30 cellular contexts compared by ENCODE assay signal in the genomic region with DNA sequence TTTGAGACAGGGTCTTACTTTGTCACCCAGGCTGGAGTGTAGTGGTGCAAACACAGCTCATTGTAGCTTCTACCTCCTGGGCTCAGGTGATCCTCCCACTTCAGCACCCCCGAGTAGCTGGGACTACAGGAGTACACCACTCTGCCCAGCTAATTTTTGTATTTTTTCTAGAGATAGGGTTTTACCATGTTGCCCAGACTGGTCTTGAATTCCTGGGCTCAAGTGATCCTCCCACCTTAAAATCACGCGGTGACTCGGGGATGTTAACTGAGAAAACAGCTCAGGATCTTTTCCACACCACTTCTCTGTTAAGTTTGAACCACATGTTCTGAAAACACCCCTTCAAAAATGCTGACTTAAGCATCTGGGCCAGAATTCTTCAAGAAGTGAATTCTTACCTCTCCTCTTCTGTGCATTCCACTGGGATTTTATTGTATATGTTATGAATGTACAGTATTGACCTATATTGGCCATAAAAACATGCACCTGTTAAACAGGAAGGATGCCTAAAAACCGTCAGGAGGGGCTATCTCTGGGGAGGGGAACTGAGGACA.
"Had no signal": no experiment of that assay in that cellular context is flagged by ENCODE, and none has a peak within 500 bp of the region (broad histone marks: within the 10 kb centered on the region; RNA-seq: fewer than 3 reads in every experiment).

No MANE protein-coding gene starts in this region.

- H3K4me3 ChIP-seq: cardiac muscle cell, MG63, Peyer's patch, SJSA1 had no signal

- H3K27ac Mint-ChIP-seq: activated B cell treated with CpG ODN at 0.5 μM for 24 hours; activated CD4-positive, alpha-beta T cell treated with anti-CD3 and anti-CD28 coated beads, Interleukin-2, amount 10 ng/mL, durations not matched to agents 24 days and 14 days; activated naive CD4-positive, alpha-beta T cell treated with anti-CD3 and anti-CD28 coated beads, Interleukin-2, amount 10 ng/mL, durations not matched to agents 7 days and 5 days; activated naive CD8-positive, alpha-beta T cell treated with anti-CD3 and anti-CD28 coated beads for 36 hours; activated T-helper 2 cell treated with anti-CD3 and anti-CD28 coated beads, Interferon-gamma antibody, Interleukin-2, Interleukin-4, amounts not matched to agents 10 μg/mL and 5 μg/mL and 100 μg/mL, durations not matched to agents 14 hours and 24 hours and 36 hours; T-helper 1 cell treated with Interleukin-12 subunit alpha and Interleukin-12 subunit beta and Interleukin-4 antibody, amounts not matched to agents 30 μg/mL and 1 μg/mL, for 36 hours had no signal

- H3K27ac ChIP-seq: brain microvascular endothelial cell, cardiac muscle cell, KMS-11, Peyer's patch, RWPE1, SJSA1 had no signal

- H3K9me3 Mint-ChIP-seq: activated B cell treated with CpG ODN at 0.5 μM for 24 hours; activated CD4-positive, alpha-beta T cell treated with anti-CD3 and anti-CD28 coated beads, Interleukin-2, amount 10 ng/mL, durations not matched to agents 24 days and 14 days; activated naive CD4-positive, alpha-beta T cell treated with anti-CD3 and anti-CD28 coated beads, Interleukin-2, amount 10 ng/mL, durations not matched to agents 7 days and 5 days; activated naive CD8-positive, alpha-beta T cell treated with anti-CD3 and anti-CD28 coated beads for 36 hours; activated T-helper 2 cell treated with anti-CD3 and anti-CD28 coated beads, Interferon-gamma antibody, Interleukin-2, Interleukin-4, amounts not matched to agents 10 μg/mL and 5 μg/mL and 100 μg/mL, durations not matched to agents 14 hours and 24 hours and 36 hours; T-helper 1 cell treated with Interleukin-12 subunit alpha and Interleukin-12 subunit beta and Interleukin-4 antibody, amounts not matched to agents 30 μg/mL and 1 μg/mL, for 36 hours had no signal

- ATAC-seq: SK-N-SH treated with all-trans-retinoic acid at 6 μM for 48 hours had no signal

- H3K9me3 ChIP-seq: MG63, Peyer's patch, SJSA1 had no signal

- H3K27me3 ChIP-seq: brain microvascular endothelial cell, cardiac muscle cell, MG63, Peyer's patch, SJSA1 had no signal

- H3K4me2 ChIP-seq: KMS-11 had no signal

- H3K27me3 Mint-ChIP-seq: activated B cell treated with CpG ODN at 0.5 μM for 24 hours; activated CD4-positive, alpha-beta T cell treated with anti-CD3 and anti-CD28 coated beads, Interleukin-2, amount 10 ng/mL, durations not matched to agents 24 days and 14 days; activated naive CD4-positive, alpha-beta T cell treated with anti-CD3 and anti-CD28 coated beads, Interleukin-2, amount 10 ng/mL, durations not matched to agents 7 days and 5 days; activated naive CD8-positive, alpha-beta T cell treated with anti-CD3 and anti-CD28 coated beads for 36 hours had no signal

- H3K4me3 Mint-ChIP-seq: activated B cell treated with CpG ODN at 0.5 μM for 24 hours; activated CD4-positive, alpha-beta T cell treated with anti-CD3 and anti-CD28 coated beads, Interleukin-2, amount 10 ng/mL, durations not matched to agents 24 days and 14 days; activated naive CD4-positive, alpha-beta T cell treated with anti-CD3 and anti-CD28 coated beads, Interleukin-2, amount 10 ng/mL, durations not matched to agents 7 days and 5 days; activated naive CD8-positive, alpha-beta T cell treated with anti-CD3 and anti-CD28 coated beads for 36 hours; T-helper 1 cell treated with Interleukin-12 subunit alpha and Interleukin-12 subunit beta and Interleukin-4 antibody, amounts not matched to agents 30 μg/mL and 1 μg/mL, for 36 hours had no signal

- H3K9ac ChIP-seq: KMS-11 had no signal

- H3K36me3 ChIP-seq: brain microvascular endothelial cell, cardiac muscle cell, Peyer's patch had no signal

- DNase-seq: activated B cell treated with CpG ODN at 0.5 μM for 24 hours; activated CD4-positive, alpha-beta T cell treated with anti-CD3 and anti-CD28 coated beads for 1 hour; activated CD4-positive, alpha-beta T cell treated with anti-CD3 and anti-CD28 coated beads, Interleukin-2, amount 10 ng/mL, durations not matched to agents 24 days and 14 days; activated CD4-positive, alpha-beta T cell treated with anti-CD3 and anti-CD28 coated beads, Interleukin-2, amount 50 U/mL, for 48 hours; activated CD8-positive, alpha-beta memory T cell treated with anti-CD3 and anti-CD28 coated beads for 24 hours; activated gamma-delta T cell treated with Interleukin-2 at 50 U/mL for 16 hours; activated naive CD4-positive, alpha-beta T cell treated with anti-CD3 and anti-CD28 coated beads, Interleukin-2, amount 10 ng/mL, durations not matched to agents 7 days and 5 days; activated naive CD8-positive, alpha-beta T cell treated with anti-CD3 and anti-CD28 coated beads for 36 hours; activated T-cell treated with anti-CD3 and anti-CD28 coated beads, Interleukin-2, amount 50 U/mL, for 48 hours; brain microvascular endothelial cell; MG63; MV-4-11; NCI-H1092 treated with DMSO at 0.1 percent for 48 hours; NCI-H1417 treated with DMSO at 0.1 percent for 48 hours; NCI-H1694 treated with DMSO at 0.1 percent for 48 hours; NCI-H2081; NCI-H510A treated with DMSO at 0.1 percent for 48 hours; NCI-H69; NK-92 treated with Interleukin-12 subunit alpha and Interleukin-12 subunit beta, amount 100 ng/mL, for 24 hours; OCI-M1; SHP77; SW 1271 had no signal
